In genomic region chr10:5811387-5811821, GRCh38 we compare ENCODE assay signal across 8 cellular contexts. TPM values are rescaled to one million over a fixed set of nuclear protein-coding genes. Genes with fewer than 3 reads are reported as not detected.
DNase-seq lines count a peak whose midpoint lies in the region; ATAC-seq and TF ChIP-seq lines count a peak whose summit lies in the region.

No MANE protein-coding gene starts in this region.

- DNase-seq in EL (peak; percentile 56), MG63 (no peak), breast epithelium (ENCODE audit: low spot score in 2 of 2) (no peak), mesenchymal stem cell (peak; percentile 69), COLO668 (lab: John Stamatoyannopoulos, UW; ENCODE audit: unreplicated experiment) (no peak), SIG-M5 treated with dmso at 0.1 percent for 504 hours (lab: John Stamatoyannopoulos, UW; ENCODE audit: unreplicated experiment) (no peak)

- TF ChIP-seq POLR2A in breast epithelium (IDR thresholded peaks at IDR 0.05): no peak

- H3K9me3 ChIP-seq in MG63 (no peaks in the 10 kb centered on the region), breast epithelium (no peaks in the 10 kb centered on the region), mesenchymal stem cell (ENCODE audit: control insufficient read depth, low read length) (no peaks in the 10 kb centered on the region)

- H2BK15ac ChIP-seq in mesenchymal stem cell (ENCODE audit: low read depth, poor library complexity, severe bottlenecking): no peak overlapping the region

- no peak overlapping the region for H2BK5ac ChIP-seq in mesenchymal stem cell (ENCODE audit: low read depth, low read length, poor library complexity, severe bottlenecking)

- WGBS in mesenchymal stem cell: 17% methylated on average over 5 of the region's 6 CpGs

- H3K27ac ChIP-seq in breast epithelium (no peak overlapping the region), mesenchymal stem cell (ENCODE audit: low read length, poor library complexity, severe bottlenecking) (no peak overlapping the region)

- H3K36me3 ChIP-seq in MG63: peaks cover 45% of the 10 kb centered on the region
- H3K36me3 ChIP-seq in breast epithelium: no peaks in the 10 kb centered on the region
- H3K36me3 ChIP-seq in mesenchymal stem cell (ENCODE audit: control insufficient read depth in 1 of 2, insufficient read depth in 2 of 2, low read depth in 1 of 2, low read length in 2 of 2): peaks cover 6 to 10% of the 10 kb centered on the region in 2 experiments

- H3K4me2 ChIP-seq in mesenchymal stem cell (ENCODE audit: low read length, poor library complexity, severe bottlenecking): peak overlapping the region; percentile 53

- no peak overlapping the region for H2BK12ac ChIP-seq in mesenchymal stem cell (ENCODE audit: low read length in 2 of 2)

- H4K91ac ChIP-seq in mesenchymal stem cell (ENCODE audit: low read length): no peak overlapping the region

- H2BK120ac ChIP-seq in mesenchymal stem cell (ENCODE audit: low read depth, low read length): no peak overlapping the region

- H3K4me3 ChIP-seq in MG63 (peak overlapping the region; percentile 99), breast epithelium (peak overlapping the region in 2 of 3 donors; percentile 86 to 94), mesenchymal stem cell (ENCODE audit: insufficient read depth in 1 of 2, low read depth in 1 of 2, low read length in 2 of 2) (peak overlapping the region in 1 of 2 experiments; percentile 98)

- peaks cover 4% of the 10 kb centered on the region for H3K79me1 ChIP-seq in mesenchymal stem cell (replicated peaks; ENCODE audit: low read length, poor library complexity, severe bottlenecking)

- H3K27me3 ChIP-seq in MG63 (no peaks in the 10 kb centered on the region), breast epithelium (no peaks in the 10 kb centered on the region), mesenchymal stem cell (ENCODE audit: control insufficient read depth in 1 of 2, insufficient read depth in 1 of 2, low read length in 2 of 2) (no peaks in the 10 kb centered on the region)

- H3K23ac ChIP-seq in mesenchymal stem cell (ENCODE audit: low read length in 2 of 2): no peak overlapping the region

- no peak overlapping the region for H2AFZ ChIP-seq in mesenchymal stem cell (ENCODE audit: low read depth, low read length)

- H3K4me1 ChIP-seq in breast epithelium: peaks cover 0 to 12% of the 10 kb centered on the region in 2 donors
- peaks cover 4% of the 10 kb centered on the region for H3K4me1 ChIP-seq in mesenchymal stem cell (ENCODE audit: control insufficient read depth, insufficient read depth, low read depth, low read length)

- TF ChIP-seq CTCF in breast epithelium (IDR thresholded peaks at IDR 0.05): no peak

- ATAC-seq in HG03159 (IDR thresholded peaks at IDR 0.05; ENCODE audit: unreplicated experiment) (no peak), HG03442 (IDR thresholded peaks at IDR 0.05; ENCODE audit: unreplicated experiment) (no peak)

- H3K14ac ChIP-seq in mesenchymal stem cell (ENCODE audit: low read length in 2 of 2): no peak overlapping the region

- no peak overlapping the region for H4K8ac ChIP-seq in mesenchymal stem cell (ENCODE audit: low read length)

- H3K9ac ChIP-seq in mesenchymal stem cell (ENCODE audit: low read length): peak overlapping the region; percentile 98

- no peak overlapping the region for H3K18ac ChIP-seq in mesenchymal stem cell (ENCODE audit: low read depth in 1 of 2, low read length in 2 of 2)

- intact Hi-C loops in breast epithelium (cut with DNase I; ENCODE audit: low total_unique reads): no loop called here

- no peak overlapping the region for H3K4ac ChIP-seq in mesenchymal stem cell (ENCODE audit: low read depth in 1 of 2, low read length in 2 of 2)

- H2AK5ac ChIP-seq in mesenchymal stem cell (ENCODE audit: low read length, severe bottlenecking): no peak overlapping the region

RNA-seq across cellular contexts. Expression of gene GDI2, which starts 1.8 kb away (rescaled TPM):
- total RNA-seq in MG63 (2014; rRNA removed; shearing (Covaris generic); ENCODE audit: low replicate concordance): 442 and 528 TPM in 2 replicates
- 100 to 1,000 TPM; 249 to 342 (median 259) TPM for total RNA-seq in breast epithelium
- 202 TPM for polyA plus RNA-seq in mesenchymal stem cell (2013, experiment 1 of 2)
- 204 TPM for polyA plus RNA-seq in mesenchymal stem cell (2013, experiment 2 of 2)

Comparison
In these comparisons a context has a peak if more than half of its experiments do, and no peak if none do; other contexts are left out.
1. DNase-seq: peak in EL (single experiment) and mesenchymal stem cell (single experiment); none in MG63 (single experiment), breast epithelium (0 of 2), COLO668 (single experiment) and SIG-M5 treated with dmso at 0.1 percent for 504 hours (single experiment).